12 cellular contexts compared by ENCODE assay signal in the genomic region with DNA sequence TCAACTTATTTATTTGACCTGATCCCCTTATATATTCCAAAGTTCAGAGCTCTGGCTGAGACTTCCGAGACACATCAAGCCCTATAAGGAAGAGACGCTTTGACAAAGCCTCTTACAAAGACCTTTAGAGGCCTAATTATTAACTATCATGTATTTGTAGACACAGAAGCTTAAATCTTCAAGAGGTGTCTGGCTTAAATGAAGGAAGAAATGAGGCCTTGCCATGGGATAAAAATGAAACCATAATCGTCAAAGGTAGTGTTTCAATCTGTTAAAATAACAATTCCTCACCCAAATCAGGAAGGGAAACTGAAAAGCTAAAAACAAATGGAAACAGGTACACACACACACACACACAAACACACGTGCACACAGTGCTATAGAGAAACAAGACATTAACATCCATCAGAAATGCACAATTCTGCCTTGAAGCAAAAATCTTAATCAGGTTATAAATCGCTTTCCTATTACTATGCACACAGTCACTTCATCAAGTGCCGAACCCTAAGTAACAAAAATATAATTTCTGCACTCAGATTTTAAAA. TPM values are rescaled to one million over a fixed set of nuclear protein-coding genes. Genes with fewer than 3 reads are reported as not detected.
DNase-seq lines count a peak whose midpoint lies in the region; ATAC-seq and TF ChIP-seq lines count a peak whose summit lies in the region.
"Had no signal": no experiment of that assay in that cellular context is flagged by ENCODE, and none has a peak within 500 bp of the region (broad histone marks: within the 10 kb centered on the region; RNA-seq: fewer than 3 reads in every experiment).

No MANE protein-coding gene starts in this region.

- peaks cover 26% of the 10 kb centered on the region for H3K79me2 ChIP-seq in ACC112 (ENCODE audit: control insufficient read depth, insufficient read depth, low read length, unreplicated experiment)

- intact Hi-C loops in esophagus squamous epithelium (cut with DNase I) = no loop called here

- DNase-seq in Peyer's patch (no peak), esophagus squamous epithelium (lab: John Stamatoyannopoulos, UW) (no peak)
- DNase-seq in activated CD4-positive, CD25-positive, alpha-beta regulatory T cell treated with anti-CD3 and anti-CD28 coated beads, Interleukin-2, amount 50 U/mL, for 72 hours = no peak
- DNase-seq: activated T-cell treated with anti-CD3 and anti-CD28 coated beads, Interleukin-2, amount 50 U/mL, for 4 hours; GDM1; NCI-H1694 treated with DMSO at 0.1 percent for 48 hours; PC-3 had no signal

- TF ChIP-seq CTCF in Peyer's patch (IDR thresholded peaks at IDR 0.05) (no peak), esophagus squamous epithelium (IDR thresholded peaks at IDR 0.05) (no peak)

- no peaks in the 10 kb centered on the region for H3K27me3 ChIP-seq in ACC112 (ENCODE audit: insufficient read depth, low read length)
- H3K27me3 ChIP-seq in Peyer's patch = no peaks in the 10 kb centered on the region
- H3K27me3 ChIP-seq in esophagus squamous epithelium = no peaks in the 10 kb centered on the region
- no peaks in the 10 kb centered on the region for H3K27me3 ChIP-seq in rectal smooth muscle tissue (ENCODE audit: control insufficient read depth, insufficient read depth, low read length)

- H2AFZ ChIP-seq in ACC112 (ENCODE audit: low read length, unreplicated experiment) = no peak overlapping the region

- H3K4me3 ChIP-seq in ACC112 (ENCODE audit: low read depth, low read length) = no peak overlapping the region
- H3K4me3 ChIP-seq in Peyer's patch = peak overlapping the region in 1 of 4 donors; percentile 10
- peak overlapping the region in 1 of 4 donors; percentile 0 for H3K4me3 ChIP-seq in esophagus squamous epithelium
- no peak overlapping the region for H3K4me3 ChIP-seq in rectal smooth muscle tissue (ENCODE audit: low read length)

- no peaks in the 10 kb centered on the region for H3K9me3 ChIP-seq in Peyer's patch
- no peaks in the 10 kb centered on the region for H3K9me3 ChIP-seq in esophagus squamous epithelium

- H3K36me3 ChIP-seq in ACC112 (ENCODE audit: insufficient read depth, low read length) (peaks cover 11% of the 10 kb centered on the region), Peyer's patch (peaks cover 0 to 20% (median 0%) of the 10 kb centered on the region in 3 donors), esophagus squamous epithelium (peaks cover 0 to 38% (median 11%) of the 10 kb centered on the region in 3 donors), rectal smooth muscle tissue (ENCODE audit: control insufficient read depth, insufficient read depth, low read length) (no peaks in the 10 kb centered on the region)

- WGBS in esophagus squamous epithelium, 2 donors = 59 to 67% methylated on average over 6 of the region's 6 CpGs

- H3K9ac ChIP-seq in rectal smooth muscle tissue (ENCODE audit: low read length) = no peak overlapping the region

- H3K4me1 ChIP-seq in ACC112 (ENCODE audit: control insufficient read depth, insufficient read depth, low read length, unreplicated experiment) = peaks cover 36% of the 10 kb centered on the region
- peaks cover 0 to 46% (median 5%) of the 10 kb centered on the region in 4 donors for H3K4me1 ChIP-seq in Peyer's patch
- peaks cover 5 to 85% (median 41%) of the 10 kb centered on the region in 3 donors for H3K4me1 ChIP-seq in esophagus squamous epithelium
- H3K4me1 ChIP-seq in rectal smooth muscle tissue (ENCODE audit: control insufficient read depth, insufficient read depth, low read length) = peaks cover 41% of the 10 kb centered on the region

- H3K27ac ChIP-seq in ACC112 (ENCODE audit: low read depth, low read length) = peak overlapping the region; percentile 100; the same call in 1 of the 2 replicates
- peak overlapping the region in 3 of 4 donors; percentile 41 to 72 (median 66) for H3K27ac ChIP-seq in Peyer's patch
- peak overlapping the region; percentile 70 to 92 (median 88) for H3K27ac ChIP-seq in esophagus squamous epithelium
- peak overlapping the region; percentile 76 for H3K27ac ChIP-seq in rectal smooth muscle tissue (ENCODE audit: low read depth, low read length)

- TF ChIP-seq POLR2A in Peyer's patch (IDR thresholded peaks at IDR 0.05) (no peak), esophagus squamous epithelium (IDR thresholded peaks at IDR 0.05) (no peak)

- ATAC-seq in HG03135 (IDR thresholded peaks at IDR 0.05; ENCODE audit: unreplicated experiment) (no peak), HG03045 (IDR thresholded peaks at IDR 0.05; ENCODE audit: unreplicated experiment) (no peak), GM18868 (IDR thresholded peaks at IDR 0.05; ENCODE audit: unreplicated experiment) (no peak)
- ATAC-seq: PC-3 had no signal

RNA-seq across cellular contexts. Expression of a gene that starts 50.2 kb away (rescaled TPM):
- total RNA-seq in Peyer's patch (10 to 100 TPM; 24.7 to 29.7 (median 28.2) TPM), esophagus squamous epithelium (10 to 100 TPM; 26.4 to 68.9 (median 46.4) TPM)
